9 cellular contexts compared by ENCODE assay signal in genomic region chrX:151753313-151754041, GRCh38. TPM values are rescaled to one million over a fixed set of nuclear protein-coding genes. Genes with fewer than 3 reads are reported as not detected.
A peak's percentile ranks its signal among the peaks of the same experiment; 100 is the strongest.
DNase-seq lines count a peak whose midpoint lies in the region; ATAC-seq and TF ChIP-seq lines count a peak whose summit lies in the region.
"Had no signal": no experiment of that assay in that cellular context is flagged by ENCODE, and none has a peak within 500 bp of the region (broad histone marks: within the 10 kb centered on the region; RNA-seq: fewer than 3 reads in every experiment).

No MANE protein-coding gene starts in this region.

- no peaks in the 10 kb centered on the region for H3K9me3 ChIP-seq in Peyer's patch
- no peaks in the 10 kb centered on the region for H3K9me3 ChIP-seq in endodermal cell (ENCODE audit: control insufficient read depth, low read length)
- H3K9me3 ChIP-seq: neutrophil had no signal

- H3K27me3 Mint-ChIP-seq in endodermal cell (ENCODE audit: insufficient read depth) (peaks cover 12% of the 10 kb centered on the region), HFFc6 (ENCODE audit: insufficient read depth) (peaks cover 2% of the 10 kb centered on the region; the same call in 1 of the 2 replicates)
- no peaks in the 10 kb centered on the region for H3K27me3 Mint-ChIP-seq in T-helper 2 cell treated with Interferon-gamma antibody and Interleukin-4, amounts not matched to agents 5 μg/mL and 100 μg/mL, for 36 hours (ENCODE audit: low read depth)

- DNase-seq in DMS 273 treated with DMSO at 0.1 percent for 48 hours (lab: John Stamatoyannopoulos, UW) (peak; percentile 37), Peyer's patch (peak in 2 of 3 donors; percentile 52 to 54), endodermal cell (peak; percentile 83), mucosa of gallbladder (ENCODE audit: low spot score) (peak; percentile 50), HFFc6 (no peak)
- DNase-seq in T-helper 2 cell treated with Interferon-gamma antibody and Interleukin-4, amounts not matched to agents 5 μg/mL and 100 μg/mL, for 36 hours (ENCODE audit: low spot score) = no peak

- no peak overlapping the region for H3K9ac ChIP-seq in endodermal cell (ENCODE audit: extremely low read depth, low read length, poor library complexity, severe bottlenecking)

- ATAC-seq in GM18909 (IDR thresholded peaks at IDR 0.05; ENCODE audit: poor library complexity, unreplicated experiment) (peak; percentile 86), HG03442 (IDR thresholded peaks at IDR 0.05; ENCODE audit: unreplicated experiment) (peak; percentile 75)

- H3K4me3 ChIP-seq in Peyer's patch (no peak overlapping the region), endodermal cell (ENCODE audit: low read length) (no peak overlapping the region)

- H3K27me3 ChIP-seq in Peyer's patch = no peaks in the 10 kb centered on the region
- no peaks in the 10 kb centered on the region for H3K27me3 ChIP-seq in endodermal cell (ENCODE audit: control insufficient read depth, insufficient read depth, low read length, poor library complexity, severe bottlenecking)
- H3K27me3 ChIP-seq: neutrophil had no signal

- no peak for TF ChIP-seq POLR2A in Peyer's patch (IDR thresholded peaks at IDR 0.05)

- peaks cover 5% of the 10 kb centered on the region for H3K4me1 Mint-ChIP-seq in endodermal cell
- no peaks in the 10 kb centered on the region for H3K4me1 Mint-ChIP-seq in T-helper 2 cell treated with Interferon-gamma antibody and Interleukin-4, amounts not matched to agents 5 μg/mL and 100 μg/mL, for 36 hours (ENCODE audit: low read depth)
- H3K4me1 Mint-ChIP-seq in HFFc6 (ENCODE audit: low read depth) = no peaks in the 10 kb centered on the region; the same call in 1 of the 2 replicates

- no peaks in the 10 kb centered on the region for H3K36me3 Mint-ChIP-seq in endodermal cell (ENCODE audit: low read depth)
- H3K36me3 Mint-ChIP-seq in T-helper 2 cell treated with Interferon-gamma antibody and Interleukin-4, amounts not matched to agents 5 μg/mL and 100 μg/mL, for 36 hours (ENCODE audit: low read depth) = no peaks in the 10 kb centered on the region
- H3K36me3 Mint-ChIP-seq in HFFc6 (ENCODE audit: low read depth) = no peaks in the 10 kb centered on the region

- H3K4me1 ChIP-seq in Peyer's patch (no peaks in the 10 kb centered on the region), endodermal cell (ENCODE audit: control insufficient read depth, insufficient read depth, low read length) (no peaks in the 10 kb centered on the region)

- H3K27ac ChIP-seq in Peyer's patch (no peak overlapping the region), endodermal cell (ENCODE audit: low read depth, low read length) (no peak overlapping the region)
- H3K27ac ChIP-seq: neutrophil had no signal

- peaks cover 79% of the 10 kb centered on the region for H3K9me3 Mint-ChIP-seq in endodermal cell
- H3K9me3 Mint-ChIP-seq in T-helper 2 cell treated with Interferon-gamma antibody and Interleukin-4, amounts not matched to agents 5 μg/mL and 100 μg/mL, for 36 hours = no peaks in the 10 kb centered on the region
- H3K9me3 Mint-ChIP-seq in HFFc6 = no peaks in the 10 kb centered on the region; the same call in 1 of the 2 replicates

- 1 to 23% methylated on average over 10 to 22 of the region's 22 CpGs for WGBS in endodermal cell (ENCODE audit: insufficient coverage in 1 of 2, insufficient read length in 1 of 2), 2 experiments

- H3K36me3 ChIP-seq in Peyer's patch = no peaks in the 10 kb centered on the region
- no peaks in the 10 kb centered on the region for H3K36me3 ChIP-seq in endodermal cell (ENCODE audit: control insufficient read depth, insufficient read depth, low read length)
- H3K36me3 ChIP-seq: neutrophil had no signal

- H3K27ac Mint-ChIP-seq in endodermal cell (no peak overlapping the region), HFFc6 (no peak overlapping the region)
- no peak overlapping the region for H3K27ac Mint-ChIP-seq in T-helper 2 cell treated with Interferon-gamma antibody and Interleukin-4, amounts not matched to agents 5 μg/mL and 100 μg/mL, for 36 hours

- H3K4me3 Mint-ChIP-seq in endodermal cell = no peak overlapping the region
- no peak overlapping the region for H3K4me3 Mint-ChIP-seq in T-helper 2 cell treated with Interferon-gamma antibody and Interleukin-4, amounts not matched to agents 5 μg/mL and 100 μg/mL, for 36 hours
- no peak overlapping the region for H3K4me3 Mint-ChIP-seq in HFFc6

- TF ChIP-seq CTCF in Peyer's patch (IDR thresholded peaks at IDR 0.05) (peak in 4 of 6 experiments; percentile 42 to 69 (median 62)), endodermal cell (conservative IDR thresholded peaks at IDR 0.05) (peak; percentile 83), HFFc6 (IDR thresholded peaks at IDR 0.05) (no peak)

RNA-seq across cellular contexts. Expression of gene CNGA2, which starts 18.9 kb away (rescaled TPM):
- total RNA-seq in Peyer's patch = not detected
- not detected for total RNA-seq in endodermal cell
- polyA plus RNA-seq in endodermal cell (2013, experiment 1 of 2) = not detected
- not detected for polyA plus RNA-seq in endodermal cell (2013, experiment 2 of 2)
- total RNA-seq in mucosa of gallbladder = not detected
- not detected for total RNA-seq in HFFc6 (2021; fragmentation: NEBNext Ultra II Directional; extraction: Animal tissue kit (Norgen Biotek cat#: 25700))

RNA-seq across cellular contexts. Expression of gene FATE1, which starts 37.6 kb away (rescaled TPM):
- total RNA-seq in Peyer's patch (not detected), endodermal cell (not detected), mucosa of gallbladder (0.52 TPM)
- not detected for polyA plus RNA-seq in endodermal cell (2013, experiment 1 of 2)
- not detected for polyA plus RNA-seq in endodermal cell (2013, experiment 2 of 2)
- not detected for total RNA-seq in HFFc6 (2021; fragmentation: NEBNext Ultra II Directional; extraction: Animal tissue kit (Norgen Biotek cat#: 25700))

RNA-seq across cellular contexts. Expression of gene PRRG3, which starts 58.2 kb away (rescaled TPM):
- total RNA-seq in Peyer's patch = under 1 TPM in 2 of 4 donors, not detected in 2; 0.19 to 0.40 TPM
- total RNA-seq in endodermal cell = 10 to 100 TPM in 1 of 2 donors, 1 to 10 TPM in 1; 4.8 to 11.4 TPM
- polyA plus RNA-seq in endodermal cell (2013, experiment 1 of 2) = 7.3 TPM
- 5.5 TPM for polyA plus RNA-seq in endodermal cell (2013, experiment 2 of 2)
- total RNA-seq in mucosa of gallbladder = 0.46 TPM
- not detected for total RNA-seq in HFFc6 (2021; fragmentation: NEBNext Ultra II Directional; extraction: Animal tissue kit (Norgen Biotek cat#: 25700))

Comparison
In these comparisons a context has a peak if more than half of its experiments do, and no peak if none do; other contexts are left out.
1. DNase-seq: peak in DMS 273 treated with DMSO at 0.1 percent for 48 hours (single experiment), Peyer's patch (2 of 3), endodermal cell (single experiment) and mucosa of gallbladder (single experiment); none in T-helper 2 cell treated with Interferon-gamma antibody and Interleukin-4, amounts not matched to agents 5 μg/mL and 100 μg/mL, for 36 hours (single experiment) and HFFc6 (single experiment).